1 cellular context compared by ENCODE assay signal in genomic region chr7:36515847-36516246, GRCh38.
TF ChIP-seq lines count a peak whose summit lies in the region.

No MANE protein-coding gene starts in this region.

TF ChIP-seq in K562, 482 proteins besides CTCF, POLR2A, EP300 and RAD21:
- no peak for TF ChIP-seq ZNF740 (CRISPR knock-in tag; IDR thresholded peaks at IDR 0.05)
- 0 out of 4 replicates have a peak, but pooled peaks of 1 of the 2 experiments have one; percentile 30 for TF ChIP-seq ZNF740 (tag; IDR thresholded peaks at IDR 0.05)
- TF ChIP-seq ELF4 (CRISPR knock-in tag; IDR thresholded peaks at IDR 0.05) = 0 out of 2 replicates have a peak, but pooled peaks have one; percentile 55
- peak in 1 of 2 experiments; percentile 21; a peak in 1 of 4 replicates for TF ChIP-seq HDAC1 (IDR thresholded peaks at IDR 0.05)
- TF ChIP-seq C11orf30 (IDR thresholded peaks at IDR 0.05; ENCODE audit: low read depth) = no peak
